Comparison of ENCODE assay signal across 9 cellular contexts in the genomic region with DNA sequence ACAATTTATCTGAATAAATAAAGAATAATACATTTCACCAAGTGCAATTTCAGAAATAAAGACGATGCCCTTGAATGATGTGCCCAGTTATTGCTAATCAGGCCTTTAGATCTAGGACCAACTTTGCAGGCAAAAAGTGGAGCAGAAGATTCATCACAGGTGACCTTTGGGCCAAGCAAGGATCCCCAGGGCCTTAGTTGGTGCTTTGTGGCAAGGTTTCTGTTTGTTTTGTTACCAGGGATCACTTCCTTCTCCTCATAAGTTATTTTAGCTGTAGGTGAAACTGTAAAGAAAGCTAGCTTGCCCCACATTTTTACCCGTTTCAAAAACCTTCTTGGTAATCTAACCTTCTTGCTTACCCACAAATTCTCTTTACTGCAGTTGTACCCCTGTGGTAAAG.
"Had no signal": no experiment of that assay in that cellular context is flagged by ENCODE, and none has a peak within 500 bp of the region (broad histone marks: within the 10 kb centered on the region; RNA-seq: fewer than 3 reads in every experiment).

No MANE protein-coding gene starts in this region.

- H3K9me3 Mint-ChIP-seq: GM23338, H9 had no signal

- H2AFZ ChIP-seq: GM23248, GM23338 had no signal

- H3K9me3 ChIP-seq: HAP-1 had no signal

- H3K36me3 ChIP-seq: HAP-1 had no signal

- H3K9ac ChIP-seq: GM23248 had no signal

- H3K4me1 Mint-ChIP-seq: GM23338, H9 had no signal

- H3K4me3 ChIP-seq: GM23248, GM23338, HAP-1 had no signal

- DNase-seq: GM23248, GOT3, H7, H9, HCEC 1CT, HFFc6 had no signal

- H3K4me3 Mint-ChIP-seq: GM23338, H9, HFFc6 had no signal

- H3K4me1 ChIP-seq: HAP-1 had no signal

- H3K4me2 ChIP-seq: GM23338 had no signal

- H3K27ac ChIP-seq: GM23248 had no signal

- H3K27ac Mint-ChIP-seq: GM23338, H9, HFFc6 had no signal

- ATAC-seq: GM23338, HCT116 had no signal
